Comparison of ENCODE assay signal across 3 cellular contexts in the genomic region with DNA sequence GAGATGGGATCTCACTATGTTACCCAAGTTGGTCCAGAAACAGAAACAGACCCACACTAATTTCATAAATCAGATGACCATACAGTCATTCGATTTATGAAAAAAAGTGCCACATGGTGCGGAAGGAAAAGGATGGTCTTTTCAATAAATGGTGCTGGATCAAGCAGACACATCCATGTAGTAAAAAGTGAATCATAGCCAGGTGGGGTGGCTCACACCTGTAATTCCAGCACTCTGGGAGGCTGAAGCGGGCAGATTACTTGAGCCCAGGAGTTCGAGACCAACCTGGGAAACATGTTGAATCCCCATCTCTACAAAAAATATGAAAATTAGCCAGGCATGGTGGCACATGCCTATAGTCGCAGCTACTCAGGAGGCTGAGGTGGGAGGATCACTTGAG. TPM values are rescaled to one million over a fixed set of nuclear protein-coding genes. Genes with fewer than 3 reads are reported as not detected.
"Had no signal": no experiment of that assay in that cellular context is flagged by ENCODE, and none has a peak within 500 bp of the region (broad histone marks: within the 10 kb centered on the region; RNA-seq: fewer than 3 reads in every experiment).

No MANE protein-coding gene starts in this region.

RNA-seq across cellular contexts. Expression of a gene that starts 56.2 kb away (rescaled TPM):
- total RNA-seq: HT1080, LHCN-M2 had no signal
- polyA plus RNA-seq: IgD-negative memory B cell had no signal
